In the genomic region with DNA sequence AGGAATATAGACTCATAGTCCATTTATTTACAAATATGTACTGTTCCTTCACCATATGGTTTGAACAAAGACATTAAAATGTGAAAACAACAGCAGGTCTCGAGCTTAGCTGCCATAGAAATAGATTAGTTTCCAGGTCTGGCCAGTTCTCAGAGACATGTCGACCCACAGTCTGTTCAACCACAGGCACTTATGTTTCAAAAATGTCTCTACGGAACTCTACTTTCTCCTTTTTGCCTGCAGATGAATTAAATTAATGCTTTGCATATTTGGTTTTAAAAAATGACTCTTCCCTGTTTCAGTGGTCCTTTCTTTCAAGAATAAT, we compare ENCODE assay signal across 20 cellular contexts.
A peak's percentile ranks its signal among the peaks of the same experiment; 100 is the strongest.
DNase-seq lines count a peak whose midpoint lies in the region; ATAC-seq and TF ChIP-seq lines count a peak whose summit lies in the region.
"Had no signal": no experiment of that assay in that cellular context is flagged by ENCODE, and none has a peak within 500 bp of the region (broad histone marks: within the 10 kb centered on the region; RNA-seq: fewer than 3 reads in every experiment).

No MANE protein-coding gene starts in this region.

- H4K20me1 ChIP-seq in PC-3 (ENCODE audit: low read length) = no peaks in the 10 kb centered on the region
- H4K20me1 ChIP-seq: BLaER1 treated with 17β-estradiol and CSF1 and Interleukin-3, amounts not matched to agents 10 nM and 100 nM had no signal

- BruUV-seq in PC-3 (replicated peaks; lab: Mats Ljungman, UMichigan) = no TSS peak

- H3K27ac Mint-ChIP-seq in nephron = peak overlapping the region in 2 of 3 experiments; percentile 46 to 54
- H3K27ac Mint-ChIP-seq: CD4-positive, alpha-beta memory T cell had no signal

- no peak overlapping the region for H2AFZ ChIP-seq in PC-3 (ENCODE audit: low read length)

- no peak overlapping the region for H3K4me3 ChIP-seq in PC-3 (ENCODE audit: low read length)
- H3K4me3 ChIP-seq: BLaER1 treated with 17β-estradiol and CSF1 and Interleukin-3, amounts not matched to agents 10 nM and 100 nM; GM12878; SJCRH30 had no signal

- H3K4me2 ChIP-seq in PC-3 (ENCODE audit: low read length) = no peak overlapping the region
- H3K4me2 ChIP-seq: BLaER1 treated with 17β-estradiol and CSF1 and Interleukin-3, amounts not matched to agents 10 nM and 100 nM had no signal

- ATAC-seq in PC-3 = no peak
- ATAC-seq: GM12878 had no signal

- H3K4me1 ChIP-seq in PC-3 (ENCODE audit: insufficient read depth, low read length) = no peaks in the 10 kb centered on the region
- H3K4me1 ChIP-seq: Caco-2, SJCRH30 had no signal

- no peaks in the 10 kb centered on the region for H3F3A ChIP-seq in PC-3 (ENCODE audit: low read length, unreplicated experiment)

- TF ChIP-seq CTCF in nephron (IDR thresholded peaks at IDR 0.05; ENCODE audit: unreplicated experiment in 3 of 3) (no peak), PC-3 (conservative IDR thresholded peaks at IDR 0.05; ENCODE audit: low read depth, low read length) (no peak), GM10266 (IDR thresholded peaks at IDR 0.05; ENCODE audit: control insufficient read depth, insufficient read depth, low read depth, missing control alignments) (no peak)

- H3K36me3 Mint-ChIP-seq in nephron (ENCODE audit: low read depth) = no peaks in the 10 kb centered on the region
- H3K36me3 Mint-ChIP-seq: CD4-positive, alpha-beta memory T cell had no signal

- H3K4me1 Mint-ChIP-seq in nephron = no peaks in the 10 kb centered on the region
- H3K4me1 Mint-ChIP-seq: CD4-positive, alpha-beta memory T cell had no signal

- H3K27me3 Mint-ChIP-seq in nephron (ENCODE audit: low read depth) = no peaks in the 10 kb centered on the region

- intact Hi-C loops in PC-3 (cut with micrococcal nuclease) = no loop called here

- POLR2A ChIA-PET in PC-3 (lab: Charles Lee; ENCODE audit: unreplicated experiment) = no interaction called here

- CTCF ChIA-PET in PC-3 (lab: Charles Lee) = no interaction called here

- H3K9me3 Mint-ChIP-seq in nephron = no peaks in the 10 kb centered on the region

- H3K4me3 Mint-ChIP-seq in nephron = no peak overlapping the region
- H3K4me3 Mint-ChIP-seq: CD4-positive, alpha-beta memory T cell had no signal

- DNase-seq in DMS 273 (lab: John Stamatoyannopoulos, UW; ENCODE audit: unreplicated experiment) (peak; percentile 34), DMS 273 treated with DMSO at 0.1 percent for 48 hours (lab: John Stamatoyannopoulos, UW) (no peak), NCI-H524 (lab: John Stamatoyannopoulos, UW) (peak; percentile 19 to 72), astrocyte of the hippocampus (ENCODE audit: low read depth, low spot score) (peak; percentile 1), PC-3 (no peak), GM10266 (ENCODE audit: extremely low spot score) (no peak)
- no peak for DNase-seq in activated CD4-positive, alpha-beta T cell treated with anti-CD3 and anti-CD28 coated beads for 48 hours
- DNase-seq: Caco-2; CD4-positive, alpha-beta memory T cell; H7; MM.1S; NCI-H1048; NCI-H1417 treated with DMSO at 0.1 percent for 48 hours; NCI-H2029; NCI-H774 had no signal

- H3K9me2 ChIP-seq in PC-3 (replicated peaks; ENCODE audit: low read length) = no peaks in the 10 kb centered on the region

- no peaks in the 10 kb centered on the region for H3K9me3 ChIP-seq in PC-3 (ENCODE audit: low read length)
- H3K9me3 ChIP-seq: BLaER1 treated with 17β-estradiol and CSF1 and Interleukin-3, amounts not matched to agents 10 nM and 100 nM; Caco-2; SJCRH30 had no signal

- no peaks in the 10 kb centered on the region for H3K79me2 ChIP-seq in PC-3 (ENCODE audit: low read length)

- no peaks in the 10 kb centered on the region for H3K36me3 ChIP-seq in PC-3 (ENCODE audit: low read depth, low read length)
- H3K36me3 ChIP-seq: BLaER1 treated with 17β-estradiol and CSF1 and Interleukin-3, amounts not matched to agents 10 nM and 100 nM; SJCRH30 had no signal

- H3K27me3 ChIP-seq in PC-3 (ENCODE audit: low read length) = no peaks in the 10 kb centered on the region
- H3K27me3 ChIP-seq: BLaER1 treated with 17β-estradiol and CSF1 and Interleukin-3, amounts not matched to agents 10 nM and 100 nM; SJCRH30 had no signal

- H3K9ac ChIP-seq in PC-3 (ENCODE audit: low read length) = no peak overlapping the region
- H3K9ac ChIP-seq: BLaER1 treated with 17β-estradiol and CSF1 and Interleukin-3, amounts not matched to agents 10 nM and 100 nM had no signal

- no peak overlapping the region for H3K27ac ChIP-seq in PC-3 (ENCODE audit: low read length)
- H3K27ac ChIP-seq: 22Rv1; BLaER1 treated with 17β-estradiol and CSF1 and Interleukin-3, amounts not matched to agents 10 nM and 100 nM; SJCRH30 had no signal

Comparison
In these comparisons a context has a peak if more than half of its experiments do, and no peak if none do; other contexts are left out.
1. DNase-seq: peak in DMS 273 (single experiment), NCI-H524 (2 of 2) and astrocyte of the hippocampus (single experiment); none in DMS 273 treated with DMSO at 0.1 percent for 48 hours (single experiment), PC-3 (single experiment), activated CD4-positive, alpha-beta T cell treated with anti-CD3 and anti-CD28 coated beads for 48 hours (single experiment) and GM10266 (single experiment).